In genomic region chr2:216059233-216059834, GRCh38 we compare ENCODE assay signal across 11 cellular contexts. TPM values are rescaled to one million over a fixed set of nuclear protein-coding genes. Genes with fewer than 3 reads are reported as not detected.
A peak's percentile ranks its signal among the peaks of the same experiment; 100 is the strongest.
DNase-seq lines count a peak whose midpoint lies in the region; ATAC-seq and TF ChIP-seq lines count a peak whose summit lies in the region.
"Had no signal": no experiment of that assay in that cellular context is flagged by ENCODE, and none has a peak within 500 bp of the region (broad histone marks: within the 10 kb centered on the region; RNA-seq: fewer than 3 reads in every experiment).

No MANE protein-coding gene starts in this region.

- no peaks in the 10 kb centered on the region for H3K36me3 ChIP-seq in OCI-LY1 (ENCODE audit: insufficient read depth, low read length)

- POLR2A ChIA-PET in GM10248 (lab: Yijun Ruan, JAX) = no interaction called here

- H3K9me2 ChIP-seq in OCI-LY1 (ENCODE audit: low read depth, low read length) = no peaks in the 10 kb centered on the region

- CTCF ChIA-PET in GM10248 (lab: Yijun Ruan, JAX) = interaction anchor here (0.8 to 5.2 kb wide), 14 partner anchors 10 to 81 kb away, joined by 3 to 39 read pairs (median 4); no protein-coding TSS in a partner anchor

- intact Hi-C loops in natural killer cell (cut with micrococcal nuclease) = no loop called here

- H4K20me1 ChIP-seq in OCI-LY1 (ENCODE audit: insufficient read depth, low read length) = no peaks in the 10 kb centered on the region

- DNase-seq in natural killer cell (no peak), endothelial cell (ENCODE audit: low spot score) (no peak), GM10248 (ENCODE audit: extremely low spot score) (no peak), cerebellum (ENCODE audit: low spot score) (no peak)
- DNase-seq in natural killer cell treated with Interleukin-12 subunit alpha and Interleukin-12 subunit beta and Interleukin-15 and Interleukin-18, amount 100 ng/mL, for 72 hours (ENCODE audit: low spot score) = no peak
- DNase-seq in activated naive CD8-positive, alpha-beta T cell treated with anti-CD3 and anti-CD28 coated beads, Interleukin-2, amount 50 U/mL, for 24 hours = no peak
- DNase-seq: activated T-cell treated with anti-CD3 and anti-CD28 coated beads, Interleukin-2, amount 50 U/mL, for 48 hours; GOT3; NCI-H510A had no signal

- H3K4me3 ChIP-seq in OCI-LY1 (ENCODE audit: low read depth, low read length, poor library complexity, severe bottlenecking) = no peak overlapping the region

- H3K27me3 Mint-ChIP-seq in natural killer cell (ENCODE audit: low read depth in 2 of 2) (no peaks in the 10 kb centered on the region), endothelial cell (ENCODE audit: unreplicated experiment) (no peaks in the 10 kb centered on the region)
- H3K27me3 Mint-ChIP-seq in natural killer cell treated with Interleukin-12 subunit alpha and Interleukin-12 subunit beta and Interleukin-15 and Interleukin-18, amount 100 ng/mL, for 72 hours = no peaks in the 10 kb centered on the region
- H3K27me3 Mint-ChIP-seq in activated naive CD8-positive, alpha-beta T cell treated with anti-CD3 and anti-CD28 coated beads, Interleukin-2, amount 50 U/mL, for 24 hours = no peaks in the 10 kb centered on the region

- H3K9me3 ChIP-seq in OCI-LY1 (ENCODE audit: low read length) = peaks cover 3% of the 10 kb centered on the region; the same call in 1 of the 2 replicates

- no peaks in the 10 kb centered on the region for H3K79me2 ChIP-seq in OCI-LY1 (ENCODE audit: insufficient read depth, low read length)

- peaks cover 9% of the 10 kb centered on the region for H3K4me1 ChIP-seq in OCI-LY1 (ENCODE audit: insufficient read depth, low read length, severe bottlenecking)

- H3K4me1 Mint-ChIP-seq in natural killer cell (peaks cover 36 to 37% of the 10 kb centered on the region in 2 donors), endothelial cell (ENCODE audit: unreplicated experiment) (peaks cover 5% of the 10 kb centered on the region)
- H3K4me1 Mint-ChIP-seq in natural killer cell treated with Interleukin-12 subunit alpha and Interleukin-12 subunit beta and Interleukin-15 and Interleukin-18, amount 100 ng/mL, for 72 hours (ENCODE audit: low read depth in 2 of 2) = peaks cover 25 to 32% of the 10 kb centered on the region in 2 donors
- H3K4me1 Mint-ChIP-seq in activated naive CD8-positive, alpha-beta T cell treated with anti-CD3 and anti-CD28 coated beads, Interleukin-2, amount 50 U/mL, for 24 hours = peaks cover 30% of the 10 kb centered on the region

- H2AFZ ChIP-seq in OCI-LY1 (ENCODE audit: low read length) = no peak overlapping the region

- H3K27ac ChIP-seq in OCI-LY1 (ENCODE audit: low read depth, low read length, poor library complexity, severe bottlenecking) = no peak overlapping the region

- H3K27ac Mint-ChIP-seq in natural killer cell (peak overlapping the region; percentile 93 to 94), endothelial cell (ENCODE audit: unreplicated experiment) (no peak overlapping the region)
- H3K27ac Mint-ChIP-seq in natural killer cell treated with Interleukin-12 subunit alpha and Interleukin-12 subunit beta and Interleukin-15 and Interleukin-18, amount 100 ng/mL, for 72 hours = peak overlapping the region in 1 of 2 donors; percentile 94
- H3K27ac Mint-ChIP-seq in activated naive CD8-positive, alpha-beta T cell treated with anti-CD3 and anti-CD28 coated beads, Interleukin-2, amount 50 U/mL, for 24 hours = no peak overlapping the region

- ATAC-seq in natural killer cell (no peak), HG02642 (IDR thresholded peaks at IDR 0.05; ENCODE audit: poor library complexity, unreplicated experiment) (no peak)
- ATAC-seq in natural killer cell treated with Interleukin-12 subunit alpha and Interleukin-12 subunit beta and Interleukin-15 and Interleukin-18, amount 100 ng/mL, for 72 hours = no peak
- ATAC-seq in activated naive CD8-positive, alpha-beta T cell treated with anti-CD3 and anti-CD28 coated beads, Interleukin-2, amount 50 U/mL, for 24 hours = no peak

- no peaks in the 10 kb centered on the region for H3K9me3 Mint-ChIP-seq in natural killer cell
- H3K9me3 Mint-ChIP-seq in natural killer cell treated with Interleukin-12 subunit alpha and Interleukin-12 subunit beta and Interleukin-15 and Interleukin-18, amount 100 ng/mL, for 72 hours = no peaks in the 10 kb centered on the region
- H3K9me3 Mint-ChIP-seq in endothelial cell (ENCODE audit: unreplicated experiment) = no peaks in the 10 kb centered on the region
- H3K9me3 Mint-ChIP-seq in activated naive CD8-positive, alpha-beta T cell treated with anti-CD3 and anti-CD28 coated beads, Interleukin-2, amount 50 U/mL, for 24 hours = no peaks in the 10 kb centered on the region

- H3K4me2 ChIP-seq in OCI-LY1 (ENCODE audit: low read length) = no peak overlapping the region

- no peaks in the 10 kb centered on the region for H3F3A ChIP-seq in OCI-LY1 (ENCODE audit: insufficient read depth, low read length)

- no peaks in the 10 kb centered on the region for H3K36me3 Mint-ChIP-seq in natural killer cell
- H3K36me3 Mint-ChIP-seq in natural killer cell treated with Interleukin-12 subunit alpha and Interleukin-12 subunit beta and Interleukin-15 and Interleukin-18, amount 100 ng/mL, for 72 hours = no peaks in the 10 kb centered on the region
- H3K36me3 Mint-ChIP-seq in endothelial cell (ENCODE audit: low read depth, unreplicated experiment) = no peaks in the 10 kb centered on the region
- H3K36me3 Mint-ChIP-seq in activated naive CD8-positive, alpha-beta T cell treated with anti-CD3 and anti-CD28 coated beads, Interleukin-2, amount 50 U/mL, for 24 hours (ENCODE audit: low read depth) = peaks cover 8% of the 10 kb centered on the region

- peaks cover 4% of the 10 kb centered on the region; the same call in 1 of the 2 replicates for H3K27me3 ChIP-seq in OCI-LY1 (ENCODE audit: insufficient read depth, low read length)

- TF ChIP-seq CTCF in natural killer cell (IDR thresholded peaks at IDR 0.05) = peak; percentile 18
- TF ChIP-seq CTCF in OCI-LY1 (IDR thresholded peaks at IDR 0.05; ENCODE audit: low read length) = peak; percentile 24; the same call in 1 of the 2 replicates
- TF ChIP-seq CTCF in endothelial cell (IDR thresholded peaks at IDR 0.05; ENCODE audit: unreplicated experiment) = peak; percentile 63
- no peak for TF ChIP-seq CTCF in GM10248 (IDR thresholded peaks at IDR 0.05; ENCODE audit: control extremely low read depth, extremely low read depth, low read depth, missing control alignments)

- no peak overlapping the region for H3K9ac ChIP-seq in OCI-LY1 (ENCODE audit: low read length)

- H3K4me3 Mint-ChIP-seq in natural killer cell (peak overlapping the region; percentile 65), endothelial cell (ENCODE audit: unreplicated experiment) (no peak overlapping the region)
- H3K4me3 Mint-ChIP-seq in natural killer cell treated with Interleukin-12 subunit alpha and Interleukin-12 subunit beta and Interleukin-15 and Interleukin-18, amount 100 ng/mL, for 72 hours = no peak overlapping the region
- no peak overlapping the region for H3K4me3 Mint-ChIP-seq in activated naive CD8-positive, alpha-beta T cell treated with anti-CD3 and anti-CD28 coated beads, Interleukin-2, amount 50 U/mL, for 24 hours

RNA-seq across cellular contexts. Expression of gene PECR, which starts 22.3 kb away (rescaled TPM):
- total RNA-seq in natural killer cell (10 to 100 TPM; 15.4 to 25.7 (median 17.5) TPM), endothelial cell (ENCODE audit: unreplicated experiment) (8.4 TPM), cerebellum (50.7 TPM)
- 10 to 100 TPM; 10.5 to 16.1 TPM for total RNA-seq in natural killer cell treated with Interleukin-12 subunit alpha and Interleukin-12 subunit beta and Interleukin-15 and Interleukin-18, amount 100 ng/mL, for 72 hours

RNA-seq across cellular contexts. Expression of gene TMEM169, which starts 22.4 kb away (rescaled TPM):
- 1 to 10 TPM in 1 of 3 donors, under 1 TPM in 2; 0.68 to 1.5 (median 0.98) TPM for total RNA-seq in natural killer cell
- total RNA-seq in natural killer cell treated with Interleukin-12 subunit alpha and Interleukin-12 subunit beta and Interleukin-15 and Interleukin-18, amount 100 ng/mL, for 72 hours = 1 to 10 TPM in 1 of 2 donors, under 1 TPM in 1; 0.56 to 1.9 TPM
- total RNA-seq in endothelial cell (ENCODE audit: unreplicated experiment) = 3.2 TPM
- total RNA-seq in cerebellum = 18.6 TPM

RNA-seq across cellular contexts. Expression of gene MREG, which starts 46.0 kb away (rescaled TPM):
- total RNA-seq in natural killer cell (1 to 10 TPM; 4.0 to 9.8 (median 6.8) TPM), endothelial cell (ENCODE audit: unreplicated experiment) (26.1 TPM), cerebellum (8.8 TPM)
- 10 to 100 TPM in 1 of 2 donors, 1 to 10 TPM in 1; 9.2 to 14.6 TPM for total RNA-seq in natural killer cell treated with Interleukin-12 subunit alpha and Interleukin-12 subunit beta and Interleukin-15 and Interleukin-18, amount 100 ng/mL, for 72 hours

RNA-seq across cellular contexts. Expression of gene XRCC5, which starts 49.8 kb away (rescaled TPM):
- total RNA-seq in natural killer cell (100 to 1,000 TPM; 188 to 220 (median 201) TPM), endothelial cell (ENCODE audit: unreplicated experiment) (365 TPM), cerebellum (265 TPM)
- 100 to 1,000 TPM; 454 to 500 TPM for total RNA-seq in natural killer cell treated with Interleukin-12 subunit alpha and Interleukin-12 subunit beta and Interleukin-15 and Interleukin-18, amount 100 ng/mL, for 72 hours

Comparison
In these comparisons a context has a peak if more than half of its experiments do, and no peak if none do; other contexts are left out.
1. H3K27ac Mint-ChIP-seq: peak in natural killer cell (2 of 2); none in endothelial cell (single experiment) and activated naive CD8-positive, alpha-beta T cell treated with anti-CD3 and anti-CD28 coated beads, Interleukin-2, amount 50 U/mL, for 24 hours (single experiment).